In the genomic region with DNA sequence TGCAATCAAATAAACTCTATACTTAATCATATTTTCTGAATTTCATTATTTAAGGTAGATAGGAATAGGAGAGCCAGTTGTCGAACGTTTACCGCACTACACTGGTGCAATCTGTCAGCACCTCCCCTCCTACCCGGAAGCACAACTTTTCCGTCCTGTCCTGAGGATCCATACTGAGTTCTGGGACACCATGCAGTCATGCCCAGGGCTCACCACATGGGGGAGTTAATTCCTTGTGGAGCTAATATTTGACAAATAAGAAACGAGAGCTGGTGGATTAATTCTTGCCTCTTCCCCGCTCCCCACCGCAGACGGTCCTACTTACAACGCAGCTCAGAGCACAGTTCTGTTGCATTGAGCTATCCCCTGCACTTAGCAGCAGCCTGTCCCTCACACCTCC, we compare ENCODE assay signal across 9 cellular contexts.
DNase-seq lines count a peak whose midpoint lies in the region; ATAC-seq and TF ChIP-seq lines count a peak whose summit lies in the region.
"Had no signal": no experiment of that assay in that cellular context is flagged by ENCODE, and none has a peak within 500 bp of the region (broad histone marks: within the 10 kb centered on the region; RNA-seq: fewer than 3 reads in every experiment).

No MANE protein-coding gene starts in this region.

- POLR2A ChIA-PET in CD4-positive, alpha-beta memory T cell (lab: Charles Lee; ENCODE audit: partially characterized antibody), result no interaction called here

- H3K27me3 Mint-ChIP-seq in CD4-positive, alpha-beta memory T cell, result peaks cover 10 to 15% of the 10 kb centered on the region in 2 donors

- ATAC-seq in GM21367 (IDR thresholded peaks at IDR 0.05; ENCODE audit: unreplicated experiment), result no peak

- peak in 4 of 6 experiments; percentile 10 to 32 (median 17) for TF ChIP-seq CTCF in esophagus squamous epithelium (IDR thresholded peaks at IDR 0.05)

- intact Hi-C loops in esophagus squamous epithelium (cut with DNase I), result loop anchor here (10.0 kb wide), 2 partner anchors 155 to 215 kb away; no protein-coding TSS in a partner anchor
- intact Hi-C loops in CD4-positive, alpha-beta memory T cell (cut with micrococcal nuclease), result no loop called here

- H3K4me3 Mint-ChIP-seq in CD4-positive, alpha-beta memory T cell, result no peak overlapping the region
- H3K4me3 Mint-ChIP-seq: activated naive CD4-positive, alpha-beta T cell treated with anti-CD3 and anti-CD28 coated beads for 36 hours had no signal

- peaks cover 0 to 39% (median 0%) of the 10 kb centered on the region in 4 donors for H3K27me3 ChIP-seq in esophagus squamous epithelium
- no peaks in the 10 kb centered on the region for H3K27me3 ChIP-seq in CD4-positive, alpha-beta memory T cell (ENCODE audit: insufficient read depth, low read length)

- DNase-seq in DMS 273 (lab: John Stamatoyannopoulos, UW; ENCODE audit: unreplicated experiment) (peak; percentile 62), DMS 273 treated with DMSO at 0.1 percent for 48 hours (lab: John Stamatoyannopoulos, UW) (no peak), NCI-H69 (lab: John Stamatoyannopoulos, UW) (peak; percentile 86), esophagus squamous epithelium (lab: John Stamatoyannopoulos, UW) (no peak), retina (peak; percentile 49), COLO668 (lab: John Stamatoyannopoulos, UW; ENCODE audit: unreplicated experiment) (no peak)
- DNase-seq in CD4-positive, alpha-beta memory T cell, result no peak
- DNase-seq: activated naive CD4-positive, alpha-beta T cell treated with anti-CD3 and anti-CD28 coated beads for 36 hours had no signal

- no peaks in the 10 kb centered on the region for H3K36me3 Mint-ChIP-seq in CD4-positive, alpha-beta memory T cell

- H3K36me3 ChIP-seq in esophagus squamous epithelium, result no peaks in the 10 kb centered on the region
- H3K36me3 ChIP-seq in CD4-positive, alpha-beta memory T cell (ENCODE audit: insufficient read depth, low read length), result no peaks in the 10 kb centered on the region

- no peaks in the 10 kb centered on the region for H3K9me3 Mint-ChIP-seq in CD4-positive, alpha-beta memory T cell
- H3K9me3 Mint-ChIP-seq: activated naive CD4-positive, alpha-beta T cell treated with anti-CD3 and anti-CD28 coated beads for 36 hours had no signal

- no peaks in the 10 kb centered on the region for H3K9me3 ChIP-seq in esophagus squamous epithelium
- no peaks in the 10 kb centered on the region for H3K9me3 ChIP-seq in CD4-positive, alpha-beta memory T cell (ENCODE audit: control insufficient read depth in 1 of 2, low read length in 2 of 2)

- CTCF ChIA-PET in CD4-positive, alpha-beta memory T cell (lab: Charles Lee; ENCODE audit: partially characterized antibody), result no interaction called here

- 69 to 77% methylated on average over 10 of the region's 10 CpGs for WGBS in esophagus squamous epithelium, 2 donors

- no peak overlapping the region for H3K27ac ChIP-seq in esophagus squamous epithelium
- no peak overlapping the region for H3K27ac ChIP-seq in CD4-positive, alpha-beta memory T cell (ENCODE audit: low read depth, low read length)

- TF ChIP-seq POLR2A in esophagus squamous epithelium (IDR thresholded peaks at IDR 0.05), result no peak

- H3K4me3 ChIP-seq in esophagus squamous epithelium, result no peak overlapping the region
- H3K4me3 ChIP-seq in CD4-positive, alpha-beta memory T cell (ENCODE audit: low read length in 2 of 2), result no peak overlapping the region

- H3K4me1 ChIP-seq in esophagus squamous epithelium, result peaks cover 0 to 5% (median 0%) of the 10 kb centered on the region in 3 donors
- peaks cover 4% of the 10 kb centered on the region for H3K4me1 ChIP-seq in CD4-positive, alpha-beta memory T cell (ENCODE audit: insufficient read depth, low read length)

- no peak overlapping the region for H3K27ac Mint-ChIP-seq in CD4-positive, alpha-beta memory T cell
- H3K27ac Mint-ChIP-seq: activated naive CD4-positive, alpha-beta T cell treated with anti-CD3 and anti-CD28 coated beads for 36 hours had no signal

- H3K4me1 Mint-ChIP-seq in CD4-positive, alpha-beta memory T cell, result peaks cover 0 to 5% (median 1%) of the 10 kb centered on the region in 4 donors

Comparison
In these comparisons a context has a peak if more than half of its experiments do, and no peak if none do; other contexts are left out.
1. DNase-seq: peak in DMS 273 (single experiment), NCI-H69 (single experiment) and retina (single experiment); none in DMS 273 treated with DMSO at 0.1 percent for 48 hours (single experiment), esophagus squamous epithelium (single experiment), COLO668 (single experiment) and CD4-positive, alpha-beta memory T cell (0 of 5).